Comparison of ENCODE assay signal across 1 cellular context in the genomic region with DNA sequence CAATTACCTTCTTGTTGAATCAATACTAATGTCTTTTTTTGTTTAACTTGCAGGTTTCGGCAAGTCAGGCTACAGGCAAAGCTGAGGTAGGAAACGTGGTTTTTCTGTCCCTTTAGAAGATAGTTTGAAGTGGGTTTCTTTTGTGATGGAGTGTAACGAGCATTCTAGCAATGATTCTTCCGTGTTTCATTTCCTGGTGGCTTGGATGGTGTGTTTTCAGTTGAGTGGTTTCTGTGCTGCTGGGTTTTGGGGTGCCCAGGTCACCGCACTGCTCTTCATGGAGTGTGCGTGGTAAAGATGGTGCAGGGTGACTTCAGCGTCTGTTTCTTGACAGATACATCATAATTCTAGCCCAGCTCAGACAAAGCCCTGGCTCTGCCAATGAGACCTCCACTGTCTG.
TF ChIP-seq lines count a peak whose summit lies in the region.

No MANE protein-coding gene starts in this region.

TF ChIP-seq in GM23338, 12 proteins besides CTCF, POLR2A, EP300 and RAD21 (continued from another document):
- TF ChIP-seq, protein P1, sequence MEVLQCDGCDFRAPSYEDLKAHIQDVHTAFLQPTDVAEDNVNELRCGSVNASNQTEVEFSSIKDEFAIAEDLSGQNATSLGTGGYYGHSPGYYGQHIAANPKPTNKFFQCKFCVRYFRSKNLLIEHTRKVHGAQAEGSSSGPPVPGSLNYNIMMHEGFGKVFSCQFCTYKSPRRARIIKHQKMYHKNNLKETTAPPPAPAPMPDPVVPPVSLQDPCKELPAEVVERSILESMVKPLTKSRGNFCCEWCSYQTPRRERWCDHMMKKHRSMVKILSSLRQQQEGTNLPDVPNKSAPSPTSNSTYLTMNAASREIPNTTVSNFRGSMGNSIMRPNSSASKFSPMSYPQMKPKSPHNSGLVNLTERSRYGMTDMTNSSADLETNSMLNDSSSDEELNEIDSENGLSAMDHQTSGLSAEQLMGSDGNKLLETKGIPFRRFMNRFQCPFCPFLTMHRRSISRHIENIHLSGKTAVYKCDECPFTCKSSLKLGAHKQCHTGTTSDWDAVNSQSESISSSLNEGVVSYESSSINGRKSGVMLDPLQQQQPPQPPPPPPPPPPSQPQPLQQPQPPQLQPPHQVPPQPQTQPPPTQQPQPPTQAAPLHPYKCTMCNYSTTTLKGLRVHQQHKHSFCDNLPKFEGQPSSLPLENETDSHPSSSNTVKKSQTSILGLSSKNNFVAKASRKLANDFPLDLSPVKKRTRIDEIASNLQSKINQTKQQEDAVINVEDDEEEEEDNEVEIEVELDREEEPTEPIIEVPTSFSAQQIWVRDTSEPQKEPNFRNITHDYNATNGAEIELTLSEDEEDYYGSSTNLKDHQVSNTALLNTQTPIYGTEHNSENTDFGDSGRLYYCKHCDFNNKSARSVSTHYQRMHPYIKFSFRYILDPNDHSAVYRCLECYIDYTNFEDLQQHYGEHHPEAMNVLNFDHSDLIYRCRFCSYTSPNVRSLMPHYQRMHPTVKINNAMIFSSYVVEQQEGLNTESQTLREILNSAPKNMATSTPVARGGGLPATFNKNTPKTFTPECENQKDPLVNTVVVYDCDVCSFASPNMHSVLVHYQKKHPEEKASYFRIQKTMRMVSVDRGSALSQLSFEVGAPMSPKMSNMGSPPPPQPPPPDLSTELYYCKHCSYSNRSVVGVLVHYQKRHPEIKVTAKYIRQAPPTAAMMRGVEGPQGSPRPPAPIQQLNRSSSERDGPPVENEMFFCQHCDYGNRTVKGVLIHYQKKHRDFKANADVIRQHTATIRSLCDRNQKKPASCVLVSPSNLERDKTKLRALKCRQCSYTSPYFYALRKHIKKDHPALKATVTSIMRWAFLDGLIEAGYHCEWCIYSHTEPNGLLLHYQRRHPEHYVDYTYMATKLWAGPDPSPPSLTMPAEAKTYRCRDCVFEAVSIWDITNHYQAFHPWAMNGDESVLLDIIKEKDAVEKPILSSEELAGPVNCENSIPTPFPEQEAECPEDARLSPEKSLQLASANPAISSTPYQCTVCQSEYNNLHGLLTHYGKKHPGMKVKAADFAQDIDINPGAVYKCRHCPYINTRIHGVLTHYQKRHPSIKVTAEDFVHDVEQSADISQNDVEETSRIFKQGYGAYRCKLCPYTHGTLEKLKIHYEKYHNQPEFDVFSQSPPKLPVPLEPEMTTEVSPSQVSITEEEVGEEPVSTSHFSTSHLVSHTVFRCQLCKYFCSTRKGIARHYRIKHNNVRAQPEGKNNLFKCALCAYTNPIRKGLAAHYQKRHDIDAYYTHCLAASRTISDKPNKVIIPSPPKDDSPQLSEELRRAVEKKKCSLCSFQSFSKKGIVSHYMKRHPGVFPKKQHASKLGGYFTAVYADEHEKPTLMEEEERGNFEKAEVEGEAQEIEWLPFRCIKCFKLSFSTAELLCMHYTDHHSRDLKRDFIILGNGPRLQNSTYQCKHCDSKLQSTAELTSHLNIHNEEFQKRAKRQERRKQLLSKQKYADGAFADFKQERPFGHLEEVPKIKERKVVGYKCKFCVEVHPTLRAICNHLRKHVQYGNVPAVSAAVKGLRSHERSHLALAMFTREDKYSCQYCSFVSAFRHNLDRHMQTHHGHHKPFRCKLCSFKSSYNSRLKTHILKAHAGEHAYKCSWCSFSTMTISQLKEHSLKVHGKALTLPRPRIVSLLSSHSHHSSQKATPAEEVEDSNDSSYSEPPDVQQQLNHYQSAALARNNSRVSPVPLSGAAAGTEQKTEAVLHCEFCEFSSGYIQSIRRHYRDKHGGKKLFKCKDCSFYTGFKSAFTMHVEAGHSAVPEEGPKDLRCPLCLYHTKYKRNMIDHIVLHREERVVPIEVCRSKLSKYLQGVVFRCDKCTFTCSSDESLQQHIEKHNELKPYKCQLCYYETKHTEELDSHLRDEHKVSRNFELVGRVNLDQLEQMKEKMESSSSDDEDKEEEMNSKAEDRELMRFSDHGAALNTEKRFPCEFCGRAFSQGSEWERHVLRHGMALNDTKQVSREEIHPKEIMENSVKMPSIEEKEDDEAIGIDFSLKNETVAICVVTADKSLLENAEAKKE (CRISPR knock-in tag; IDR thresholded peaks at IDR 0.05), result no peak
- TF ChIP-seq ZNF331 (CRISPR knock-in tag; IDR thresholded peaks at IDR 0.05; ENCODE audit: low read depth) (no peak), POLR2AphosphoS5 (IDR thresholded peaks at IDR 0.05; ENCODE audit: low read depth) (no peak), JUNB (IDR thresholded peaks at IDR 0.05; ENCODE audit: unreplicated experiment) (no peak), STAT1 (IDR thresholded peaks at IDR 0.05; ENCODE audit: unreplicated experiment) (no peak), ZNF114 (CRISPR knock-in tag; IDR thresholded peaks at IDR 0.05) (no peak)
- TF ChIP-seq, protein P2, sequence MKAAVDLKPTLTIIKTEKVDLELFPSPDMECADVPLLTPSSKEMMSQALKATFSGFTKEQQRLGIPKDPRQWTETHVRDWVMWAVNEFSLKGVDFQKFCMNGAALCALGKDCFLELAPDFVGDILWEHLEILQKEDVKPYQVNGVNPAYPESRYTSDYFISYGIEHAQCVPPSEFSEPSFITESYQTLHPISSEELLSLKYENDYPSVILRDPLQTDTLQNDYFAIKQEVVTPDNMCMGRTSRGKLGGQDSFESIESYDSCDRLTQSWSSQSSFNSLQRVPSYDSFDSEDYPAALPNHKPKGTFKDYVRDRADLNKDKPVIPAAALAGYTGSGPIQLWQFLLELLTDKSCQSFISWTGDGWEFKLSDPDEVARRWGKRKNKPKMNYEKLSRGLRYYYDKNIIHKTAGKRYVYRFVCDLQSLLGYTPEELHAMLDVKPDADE (IDR thresholded peaks at IDR 0.05), result no peak
- TF ChIP-seq, protein P3, sequence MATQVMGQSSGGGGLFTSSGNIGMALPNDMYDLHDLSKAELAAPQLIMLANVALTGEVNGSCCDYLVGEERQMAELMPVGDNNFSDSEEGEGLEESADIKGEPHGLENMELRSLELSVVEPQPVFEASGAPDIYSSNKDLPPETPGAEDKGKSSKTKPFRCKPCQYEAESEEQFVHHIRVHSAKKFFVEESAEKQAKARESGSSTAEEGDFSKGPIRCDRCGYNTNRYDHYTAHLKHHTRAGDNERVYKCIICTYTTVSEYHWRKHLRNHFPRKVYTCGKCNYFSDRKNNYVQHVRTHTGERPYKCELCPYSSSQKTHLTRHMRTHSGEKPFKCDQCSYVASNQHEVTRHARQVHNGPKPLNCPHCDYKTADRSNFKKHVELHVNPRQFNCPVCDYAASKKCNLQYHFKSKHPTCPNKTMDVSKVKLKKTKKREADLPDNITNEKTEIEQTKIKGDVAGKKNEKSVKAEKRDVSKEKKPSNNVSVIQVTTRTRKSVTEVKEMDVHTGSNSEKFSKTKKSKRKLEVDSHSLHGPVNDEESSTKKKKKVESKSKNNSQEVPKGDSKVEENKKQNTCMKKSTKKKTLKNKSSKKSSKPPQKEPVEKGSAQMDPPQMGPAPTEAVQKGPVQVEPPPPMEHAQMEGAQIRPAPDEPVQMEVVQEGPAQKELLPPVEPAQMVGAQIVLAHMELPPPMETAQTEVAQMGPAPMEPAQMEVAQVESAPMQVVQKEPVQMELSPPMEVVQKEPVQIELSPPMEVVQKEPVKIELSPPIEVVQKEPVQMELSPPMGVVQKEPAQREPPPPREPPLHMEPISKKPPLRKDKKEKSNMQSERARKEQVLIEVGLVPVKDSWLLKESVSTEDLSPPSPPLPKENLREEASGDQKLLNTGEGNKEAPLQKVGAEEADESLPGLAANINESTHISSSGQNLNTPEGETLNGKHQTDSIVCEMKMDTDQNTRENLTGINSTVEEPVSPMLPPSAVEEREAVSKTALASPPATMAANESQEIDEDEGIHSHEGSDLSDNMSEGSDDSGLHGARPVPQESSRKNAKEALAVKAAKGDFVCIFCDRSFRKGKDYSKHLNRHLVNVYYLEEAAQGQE (IDR thresholded peaks at IDR 0.05; ENCODE audit: unreplicated experiment), result no peak
